In genomic region chr1:7632681-7633080, GRCh38 we compare ENCODE assay signal across 16 cellular contexts.
A peak's percentile ranks its signal among the peaks of the same experiment; 100 is the strongest.
DNase-seq lines count a peak whose midpoint lies in the region; ATAC-seq and TF ChIP-seq lines count a peak whose summit lies in the region.
"Had no signal": no experiment of that assay in that cellular context is flagged by ENCODE, and none has a peak within 500 bp of the region (broad histone marks: within the 10 kb centered on the region; RNA-seq: fewer than 3 reads in every experiment).

No MANE protein-coding gene starts in this region.

- no peak overlapping the region for H3K23ac ChIP-seq in neuronal stem cell (ENCODE audit: low read depth, low read length, poor library complexity)

- H2BK120ac ChIP-seq in neuronal stem cell (ENCODE audit: low read depth, low read length): no peak overlapping the region

- peak overlapping the region; percentile 44 for H3K18ac ChIP-seq in neuronal stem cell (ENCODE audit: low read length)

- H3K9me2 ChIP-seq in GM23338 (ENCODE audit: insufficient read depth): no peaks in the 10 kb centered on the region

- no peaks in the 10 kb centered on the region for H4K20me1 ChIP-seq in GM23338 (replicated peaks; ENCODE audit: insufficient read depth)

- H3K36me3 ChIP-seq in GM23338 (ENCODE audit: insufficient read depth) (no peaks in the 10 kb centered on the region), H7 (replicated peaks; ENCODE audit: control insufficient read depth, insufficient read depth, low read length) (no peaks in the 10 kb centered on the region), neuronal stem cell (replicated peaks in 1 of 2; ENCODE audit: control insufficient read depth in 2 of 2, insufficient read depth in 2 of 2, low read length in 2 of 2) (no peaks in the 10 kb centered on the region)
- H3K36me3 ChIP-seq: HAP-1 had no signal

- CTCF ChIA-PET in activated CD4-positive, alpha-beta memory T cell treated with anti-CD3 and anti-CD28 coated beads, Interleukin-2, amount 10 ng/mL, durations not matched to agents 7 days and 5 days (lab: Charles Lee): no interaction called here

- H3K4me3 ChIP-seq in GM23338: no peak overlapping the region
- no peak overlapping the region for H3K4me3 ChIP-seq in H7 (ENCODE audit: insufficient read depth, low read depth, low read length)
- H3K4me3 ChIP-seq in neuronal stem cell (ENCODE audit: low read length in 2 of 2): no peak overlapping the region
- H3K4me3 ChIP-seq: GM23248, HAP-1 had no signal

- no peak overlapping the region for H2BK15ac ChIP-seq in neuronal stem cell (ENCODE audit: low read length)

- H3K27ac ChIP-seq in GM23338 (ENCODE audit: low read depth) (no peak overlapping the region), neuronal stem cell (replicated peaks; ENCODE audit: low read length) (no peak overlapping the region)
- H3K27ac ChIP-seq: GM23248 had no signal

- peak overlapping the region; percentile 30 for H3K9ac ChIP-seq in neuronal stem cell (ENCODE audit: low read depth, low read length, poor library complexity)
- H3K9ac ChIP-seq: GM23248 had no signal

- intact Hi-C loops in Right ventricle myocardium inferior (cut with DNase I): no loop called here

- H3K27me3 ChIP-seq in GM23338 (ENCODE audit: insufficient read depth) (no peaks in the 10 kb centered on the region), H7 (ENCODE audit: control insufficient read depth, insufficient read depth, low read length) (no peaks in the 10 kb centered on the region; the same call in 1 of the 2 replicates), neuronal stem cell (ENCODE audit: control insufficient read depth in 3 of 3, insufficient read depth in 3 of 3, low read depth in 1 of 3, low read length in 3 of 3) (peaks cover 0 to 73% (median 0%) of the 10 kb centered on the region in 3 experiments)

- no peak overlapping the region for H2BK12ac ChIP-seq in neuronal stem cell (ENCODE audit: low read length)

- peaks cover 17% of the 10 kb centered on the region for H3K27me3 Mint-ChIP-seq in GM23338 (ENCODE audit: insufficient read depth, low read depth, poor library complexity)
- H3K27me3 Mint-ChIP-seq in activated CD4-positive, alpha-beta memory T cell treated with anti-CD3 and anti-CD28 coated beads, Interleukin-2, amount 10 ng/mL, durations not matched to agents 7 days and 5 days: peaks cover 6% of the 10 kb centered on the region

- peaks cover 3% of the 10 kb centered on the region for H3K79me1 ChIP-seq in neuronal stem cell (ENCODE audit: low read depth, low read length)

- H3F3A ChIP-seq in GM23338 (replicated peaks; ENCODE audit: low read depth): no peaks in the 10 kb centered on the region

- no peak for TF ChIP-seq CTCF in GM23338 (conservative IDR thresholded peaks at IDR 0.05; ENCODE audit: low read depth in 2 of 2)

- H3K9me3 Mint-ChIP-seq in GM23338: no peaks in the 10 kb centered on the region
- no peaks in the 10 kb centered on the region for H3K9me3 Mint-ChIP-seq in activated CD4-positive, alpha-beta memory T cell treated with anti-CD3 and anti-CD28 coated beads, Interleukin-2, amount 10 ng/mL, durations not matched to agents 7 days and 5 days
- H3K9me3 Mint-ChIP-seq: CD8-positive, alpha-beta T cell; HFFc6 had no signal

- H3K4me1 Mint-ChIP-seq in GM23338: peaks cover 10% of the 10 kb centered on the region
- no peaks in the 10 kb centered on the region for H3K4me1 Mint-ChIP-seq in activated CD4-positive, alpha-beta memory T cell treated with anti-CD3 and anti-CD28 coated beads, Interleukin-2, amount 10 ng/mL, durations not matched to agents 7 days and 5 days

- H3K4ac ChIP-seq in neuronal stem cell (ENCODE audit: low read length): no peak overlapping the region

- ATAC-seq in GM23338: peak; percentile 35
- no peak for ATAC-seq in GM19452 (IDR thresholded peaks at IDR 0.05; ENCODE audit: unreplicated experiment)
- ATAC-seq in Right ventricle myocardium inferior: no peak
- ATAC-seq: CD8-positive, alpha-beta T cell had no signal

- H2AK5ac ChIP-seq in neuronal stem cell (ENCODE audit: low read depth, low read length): peak overlapping the region; percentile 68

- H3K27ac Mint-ChIP-seq in GM23338: no peak overlapping the region
- no peak overlapping the region for H3K27ac Mint-ChIP-seq in activated CD4-positive, alpha-beta memory T cell treated with anti-CD3 and anti-CD28 coated beads, Interleukin-2, amount 10 ng/mL, durations not matched to agents 7 days and 5 days
- H3K27ac Mint-ChIP-seq: CD8-positive, alpha-beta T cell; HFFc6 had no signal

- no peaks in the 10 kb centered on the region for H3K9me3 ChIP-seq in neuronal stem cell (replicated peaks in 1 of 2; ENCODE audit: control insufficient read depth in 2 of 2, insufficient read depth in 1 of 2, low read depth in 1 of 2, low read length in 2 of 2)
- H3K9me3 ChIP-seq: Caco-2, HAP-1 had no signal

- peak overlapping the region; percentile 61 for H2BK5ac ChIP-seq in neuronal stem cell (ENCODE audit: low read length)

- no CpG with 5 or more reads among the region's 9 CpGs for WGBS in neuronal stem cell (ENCODE audit: extremely low coverage in 2 of 2, insufficient read length in 2 of 2, insufficient replicate concordance in 1 of 2), 2 donors

- no peak overlapping the region for H3K4me3 Mint-ChIP-seq in GM23338
- no peak overlapping the region for H3K4me3 Mint-ChIP-seq in activated CD4-positive, alpha-beta memory T cell treated with anti-CD3 and anti-CD28 coated beads, Interleukin-2, amount 10 ng/mL, durations not matched to agents 7 days and 5 days
- H3K4me3 Mint-ChIP-seq: CD8-positive, alpha-beta T cell; HFFc6 had no signal

- no peaks in the 10 kb centered on the region for H3K36me3 Mint-ChIP-seq in GM23338 (ENCODE audit: low read depth)
- H3K36me3 Mint-ChIP-seq in activated CD4-positive, alpha-beta memory T cell treated with anti-CD3 and anti-CD28 coated beads, Interleukin-2, amount 10 ng/mL, durations not matched to agents 7 days and 5 days (ENCODE audit: low read depth): no peaks in the 10 kb centered on the region
- H3K36me3 Mint-ChIP-seq: CD8-positive, alpha-beta T cell had no signal

- POLR2A ChIA-PET in activated CD4-positive, alpha-beta memory T cell treated with anti-CD3 and anti-CD28 coated beads, Interleukin-2, amount 10 ng/mL, durations not matched to agents 7 days and 5 days (lab: Charles Lee): no interaction called here

- no peak overlapping the region for H4K91ac ChIP-seq in neuronal stem cell (ENCODE audit: low read depth, low read length, poor library complexity)

- no peak for DNase-seq in GM23338 (ENCODE audit: low spot score)
- DNase-seq in H7: peak; percentile 78
- DNase-seq in left kidney (ENCODE audit: low read depth, low spot score): peak; percentile 25
- DNase-seq in neuronal stem cell (ENCODE audit: low spot score): no peak
- no peak for DNase-seq in activated CD4-positive, alpha-beta memory T cell treated with anti-CD3 and anti-CD28 coated beads, Interleukin-2, amount 10 ng/mL, durations not matched to agents 7 days and 5 days
- no peak for DNase-seq in NCI-H748 (lab: John Stamatoyannopoulos, UW; ENCODE audit: unreplicated experiment)
- DNase-seq in Right ventricle myocardium inferior (ENCODE audit: missing footprints): no peak
- DNase-seq: C1 segment of cervical spinal cord; Caco-2; CD8-positive, alpha-beta T cell; DMS153; DND-41; GM23248; HFFc6 had no signal

- H3K14ac ChIP-seq in neuronal stem cell (ENCODE audit: low read length): peak overlapping the region; percentile 50

- H4K8ac ChIP-seq in neuronal stem cell (ENCODE audit: low read depth, low read length): no peak overlapping the region

- H2AFZ ChIP-seq in GM23338 (0 out of 2 replicates have a peak overlapping the region, but pooled peaks have one; percentile 28), neuronal stem cell (ENCODE audit: low read length) (no peak overlapping the region)
- H2AFZ ChIP-seq: GM23248 had no signal

- no peaks in the 10 kb centered on the region for H3K79me2 ChIP-seq in GM23338 (replicated peaks; ENCODE audit: insufficient read depth)

- H3K4me1 ChIP-seq in GM23338 (ENCODE audit: insufficient read depth) (no peaks in the 10 kb centered on the region), neuronal stem cell (ENCODE audit: control insufficient read depth in 2 of 2, insufficient read depth in 1 of 2, low read depth in 1 of 2, low read length in 2 of 2) (peaks cover 0 to 3% of the 10 kb centered on the region in 2 donors)
- H3K4me1 ChIP-seq: Caco-2, HAP-1 had no signal

- H3K4me2 ChIP-seq in GM23338: no peak overlapping the region
- no peak overlapping the region for H3K4me2 ChIP-seq in neuronal stem cell (ENCODE audit: insufficient read depth, low read length, poor library complexity, severe bottlenecking)

TF ChIP-seq in GM23338, 12 proteins besides CTCF, POLR2A, EP300 and RAD21 (continues in another document):
- no peak for TF ChIP-seq JUNB (IDR thresholded peaks at IDR 0.05; ENCODE audit: unreplicated experiment)
- TF ChIP-seq ZNF114 (CRISPR knock-in tag; IDR thresholded peaks at IDR 0.05): no peak
- TF ChIP-seq NANOG (IDR thresholded peaks at IDR 0.05; ENCODE audit: borderline replicate concordance): no peak
- no peak for TF ChIP-seq STAT1 (IDR thresholded peaks at IDR 0.05; ENCODE audit: unreplicated experiment)

Comparison
In these comparisons a context has a peak if more than half of its experiments do, and no peak if none do; other contexts are left out.
1. DNase-seq: peak in H7 (single experiment) and left kidney (single experiment); none in GM23338 (single experiment), neuronal stem cell (single experiment), activated CD4-positive, alpha-beta memory T cell treated with anti-CD3 and anti-CD28 coated beads, Interleukin-2, amount 10 ng/mL, durations not matched to agents 7 days and 5 days (single experiment), NCI-H748 (single experiment) and Right ventricle myocardium inferior (single experiment).